11 cellular contexts compared by ENCODE assay signal in the genomic region with DNA sequence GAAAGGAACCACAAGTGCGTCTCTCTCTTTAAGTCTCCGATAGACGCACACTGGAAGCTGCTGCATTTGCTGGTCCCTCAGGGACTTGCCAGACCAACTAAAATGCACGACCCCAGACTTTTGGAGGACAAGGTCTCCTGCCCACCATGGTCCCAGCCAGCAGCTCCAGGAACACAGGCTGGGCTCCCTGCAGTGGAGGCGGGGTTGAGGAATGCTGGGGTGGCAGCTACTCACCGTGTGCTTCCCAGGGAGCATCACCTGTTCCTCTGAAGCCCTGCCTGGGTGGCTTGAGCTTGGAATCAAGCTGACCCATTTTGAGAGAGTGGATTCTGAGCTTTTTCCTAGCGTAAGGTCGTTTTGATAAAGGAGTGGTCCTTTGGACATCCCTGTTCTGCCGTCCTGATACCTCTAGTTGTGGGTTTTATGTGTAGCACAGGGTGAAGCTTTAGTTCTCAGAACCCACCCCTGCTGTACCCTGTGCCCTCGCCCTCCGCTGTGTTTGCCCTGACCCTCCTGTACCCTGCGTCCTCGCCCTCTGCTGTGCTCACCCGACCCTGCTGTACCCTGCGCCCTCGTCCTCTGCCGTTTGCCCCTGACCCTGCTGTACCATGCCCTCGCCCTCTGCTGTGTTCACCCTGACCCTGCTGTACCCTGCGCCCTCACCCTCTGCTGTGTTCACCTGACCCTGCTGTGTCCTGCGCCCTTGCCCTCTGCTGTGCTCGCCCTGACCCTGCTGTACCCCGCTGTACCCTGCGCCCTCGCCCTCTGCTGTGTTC. TPM values are rescaled to one million over a fixed set of nuclear protein-coding genes. Genes with fewer than 3 reads are reported as not detected.
DNase-seq lines count a peak whose midpoint lies in the region; ATAC-seq and TF ChIP-seq lines count a peak whose summit lies in the region.
"Had no signal": no experiment of that assay in that cellular context is flagged by ENCODE, and none has a peak within 500 bp of the region (broad histone marks: within the 10 kb centered on the region; RNA-seq: fewer than 3 reads in every experiment).

No MANE protein-coding gene starts in this region.

- CTCF ChIA-PET in activated CD4-positive, alpha-beta T cell treated with anti-CD3 and anti-CD28 coated beads, Interleukin-2, amount 10 ng/mL, durations not matched to agents 7 days and 5 days (lab: Charles Lee) = no interaction called here

- no peaks in the 10 kb centered on the region for H3K27me3 Mint-ChIP-seq in activated CD4-positive, alpha-beta T cell treated with anti-CD3 and anti-CD28 coated beads, Interleukin-2, amount 10 ng/mL, durations not matched to agents 24 days and 14 days
- no peaks in the 10 kb centered on the region for H3K27me3 Mint-ChIP-seq in activated CD4-positive, alpha-beta T cell treated with anti-CD3 and anti-CD28 coated beads, Interleukin-2, amount 10 ng/mL, durations not matched to agents 7 days and 5 days
- H3K27me3 Mint-ChIP-seq in natural killer cell treated with Interleukin-12 subunit alpha and Interleukin-12 subunit beta and Interleukin-15 and Interleukin-18, amount 100 ng/mL, for 72 hours = no peaks in the 10 kb centered on the region
- H3K27me3 Mint-ChIP-seq: memory B cell had no signal

- peak overlapping the region; percentile 12 for H3K27ac Mint-ChIP-seq in activated CD4-positive, alpha-beta T cell treated with anti-CD3 and anti-CD28 coated beads, Interleukin-2, amount 10 ng/mL, durations not matched to agents 24 days and 14 days
- H3K27ac Mint-ChIP-seq in activated CD4-positive, alpha-beta T cell treated with anti-CD3 and anti-CD28 coated beads, Interleukin-2, amount 10 ng/mL, durations not matched to agents 7 days and 5 days = no peak overlapping the region
- H3K27ac Mint-ChIP-seq in natural killer cell treated with Interleukin-12 subunit alpha and Interleukin-12 subunit beta and Interleukin-15 and Interleukin-18, amount 100 ng/mL, for 72 hours = peak overlapping the region; percentile 53 to 83
- H3K27ac Mint-ChIP-seq: memory B cell had no signal

- TF ChIP-seq POLR2A in Raji (IDR thresholded peaks at IDR 0.05; ENCODE audit: insufficient read depth, low read depth, low read length) = peak; percentile 36; the same call in 1 of the 2 replicates

- POLR2A ChIA-PET in activated CD4-positive, alpha-beta T cell treated with anti-CD3 and anti-CD28 coated beads, Interleukin-2, amount 10 ng/mL, durations not matched to agents 7 days and 5 days (lab: Charles Lee) = no interaction called here

- H3K4me1 Mint-ChIP-seq in activated CD4-positive, alpha-beta T cell treated with anti-CD3 and anti-CD28 coated beads, Interleukin-2, amount 10 ng/mL, durations not matched to agents 24 days and 14 days = peaks cover 18% of the 10 kb centered on the region
- H3K4me1 Mint-ChIP-seq in activated CD4-positive, alpha-beta T cell treated with anti-CD3 and anti-CD28 coated beads, Interleukin-2, amount 10 ng/mL, durations not matched to agents 7 days and 5 days = peaks cover 60% of the 10 kb centered on the region
- H3K4me1 Mint-ChIP-seq in natural killer cell treated with Interleukin-12 subunit alpha and Interleukin-12 subunit beta and Interleukin-15 and Interleukin-18, amount 100 ng/mL, for 72 hours (ENCODE audit: low read depth in 2 of 2) = peaks cover 16 to 34% of the 10 kb centered on the region in 2 donors

- no peak for DNase-seq in activated CD4-positive, alpha-beta T cell treated with anti-CD3 and anti-CD28 coated beads, Interleukin-2, amount 10 ng/mL, durations not matched to agents 24 days and 14 days
- no peak for DNase-seq in activated CD4-positive, alpha-beta T cell treated with anti-CD3 and anti-CD28 coated beads, Interleukin-2, amount 10 ng/mL, durations not matched to agents 7 days and 5 days
- no peak for DNase-seq in natural killer cell treated with Interleukin-12 subunit alpha and Interleukin-12 subunit beta and Interleukin-15 and Interleukin-18, amount 100 ng/mL, for 72 hours (ENCODE audit: low spot score)
- DNase-seq in activated CD4-positive, CD25-positive, alpha-beta regulatory T cell treated with anti-CD3 and anti-CD28 coated beads, Interleukin-2, amount 50 U/mL, for 72 hours = no peak
- DNase-seq: glutamatergic neuron, NCI-H1436 treated with DMSO at 0.1 percent for 48 hours, NCI-H446, stomach had no signal

- H3K4me3 Mint-ChIP-seq in activated CD4-positive, alpha-beta T cell treated with anti-CD3 and anti-CD28 coated beads, Interleukin-2, amount 10 ng/mL, durations not matched to agents 24 days and 14 days = no peak overlapping the region
- no peak overlapping the region for H3K4me3 Mint-ChIP-seq in activated CD4-positive, alpha-beta T cell treated with anti-CD3 and anti-CD28 coated beads, Interleukin-2, amount 10 ng/mL, durations not matched to agents 7 days and 5 days
- H3K4me3 Mint-ChIP-seq in natural killer cell treated with Interleukin-12 subunit alpha and Interleukin-12 subunit beta and Interleukin-15 and Interleukin-18, amount 100 ng/mL, for 72 hours = no peak overlapping the region
- H3K4me3 Mint-ChIP-seq: memory B cell had no signal

- peaks cover 70% of the 10 kb centered on the region for H3K36me3 Mint-ChIP-seq in activated CD4-positive, alpha-beta T cell treated with anti-CD3 and anti-CD28 coated beads, Interleukin-2, amount 10 ng/mL, durations not matched to agents 24 days and 14 days (ENCODE audit: low read depth)
- peaks cover 78% of the 10 kb centered on the region for H3K36me3 Mint-ChIP-seq in activated CD4-positive, alpha-beta T cell treated with anti-CD3 and anti-CD28 coated beads, Interleukin-2, amount 10 ng/mL, durations not matched to agents 7 days and 5 days (ENCODE audit: low read depth)
- peaks cover 10% of the 10 kb centered on the region for H3K36me3 Mint-ChIP-seq in natural killer cell treated with Interleukin-12 subunit alpha and Interleukin-12 subunit beta and Interleukin-15 and Interleukin-18, amount 100 ng/mL, for 72 hours

- ATAC-seq in natural killer cell treated with Interleukin-12 subunit alpha and Interleukin-12 subunit beta and Interleukin-15 and Interleukin-18, amount 100 ng/mL, for 72 hours = peak in 1 of 2 donors; percentile 16
- no peak for ATAC-seq in HG03378 (IDR thresholded peaks at IDR 0.05; ENCODE audit: unreplicated experiment)

- intact Hi-C loops in activated CD4-positive, alpha-beta T cell treated with anti-CD3 and anti-CD28 coated beads, Interleukin-2, amount 10 ng/mL, durations not matched to agents 24 days and 14 days (cut with micrococcal nuclease) = no loop called here

- H3K9me3 Mint-ChIP-seq in activated CD4-positive, alpha-beta T cell treated with anti-CD3 and anti-CD28 coated beads, Interleukin-2, amount 10 ng/mL, durations not matched to agents 24 days and 14 days = no peaks in the 10 kb centered on the region
- H3K9me3 Mint-ChIP-seq in activated CD4-positive, alpha-beta T cell treated with anti-CD3 and anti-CD28 coated beads, Interleukin-2, amount 10 ng/mL, durations not matched to agents 7 days and 5 days = no peaks in the 10 kb centered on the region
- H3K9me3 Mint-ChIP-seq in natural killer cell treated with Interleukin-12 subunit alpha and Interleukin-12 subunit beta and Interleukin-15 and Interleukin-18, amount 100 ng/mL, for 72 hours = no peaks in the 10 kb centered on the region
- H3K9me3 Mint-ChIP-seq: memory B cell had no signal

RNA-seq across cellular contexts. Expression of a gene that starts 11.0 kb away (rescaled TPM):
- total RNA-seq in activated CD4-positive, alpha-beta T cell treated with anti-CD3 and anti-CD28 coated beads, Interleukin-2, amount 10 ng/mL, durations not matched to agents 24 days and 14 days = 32.9 and 33.3 TPM in 2 replicates
- total RNA-seq in activated CD4-positive, alpha-beta T cell treated with anti-CD3 and anti-CD28 coated beads, Interleukin-2, amount 10 ng/mL, durations not matched to agents 7 days and 5 days = 10 to 100 TPM; 79.5 to 96.5 TPM
- total RNA-seq in natural killer cell treated with Interleukin-12 subunit alpha and Interleukin-12 subunit beta and Interleukin-15 and Interleukin-18, amount 100 ng/mL, for 72 hours = 10 to 100 TPM; 36.0 to 72.1 TPM

RNA-seq across cellular contexts. Expression of a gene that starts 11.6 kb away (rescaled TPM):
- total RNA-seq in activated CD4-positive, alpha-beta T cell treated with anti-CD3 and anti-CD28 coated beads, Interleukin-2, amount 10 ng/mL, durations not matched to agents 24 days and 14 days = 3.6 and 3.9 TPM in 2 replicates
- 10 to 100 TPM; 10.8 to 13.4 TPM for total RNA-seq in activated CD4-positive, alpha-beta T cell treated with anti-CD3 and anti-CD28 coated beads, Interleukin-2, amount 10 ng/mL, durations not matched to agents 7 days and 5 days
- total RNA-seq in natural killer cell treated with Interleukin-12 subunit alpha and Interleukin-12 subunit beta and Interleukin-15 and Interleukin-18, amount 100 ng/mL, for 72 hours = 10 to 100 TPM in 1 of 2 donors, 1 to 10 TPM in 1; 9.0 to 11.0 TPM

RNA-seq across cellular contexts. Expression of a gene that starts 30.8 kb away (rescaled TPM):
- 12.8 and 13.2 TPM in 2 replicates for total RNA-seq in activated CD4-positive, alpha-beta T cell treated with anti-CD3 and anti-CD28 coated beads, Interleukin-2, amount 10 ng/mL, durations not matched to agents 24 days and 14 days
- total RNA-seq in activated CD4-positive, alpha-beta T cell treated with anti-CD3 and anti-CD28 coated beads, Interleukin-2, amount 10 ng/mL, durations not matched to agents 7 days and 5 days = 1 to 10 TPM; 5.3 to 8.0 TPM
- 1 to 10 TPM; 6.8 to 8.4 TPM for total RNA-seq in natural killer cell treated with Interleukin-12 subunit alpha and Interleukin-12 subunit beta and Interleukin-15 and Interleukin-18, amount 100 ng/mL, for 72 hours

RNA-seq across cellular contexts. Expression of a gene that starts 45.8 kb away (rescaled TPM):
- total RNA-seq in activated CD4-positive, alpha-beta T cell treated with anti-CD3 and anti-CD28 coated beads, Interleukin-2, amount 10 ng/mL, durations not matched to agents 24 days and 14 days = 104 and 108 TPM in 2 replicates
- total RNA-seq in activated CD4-positive, alpha-beta T cell treated with anti-CD3 and anti-CD28 coated beads, Interleukin-2, amount 10 ng/mL, durations not matched to agents 7 days and 5 days = 10 to 100 TPM; 83.1 to 96.8 TPM
- 100 to 1,000 TPM in 1 of 2 donors, 10 to 100 TPM in 1; 60.8 to 115 TPM for total RNA-seq in natural killer cell treated with Interleukin-12 subunit alpha and Interleukin-12 subunit beta and Interleukin-15 and Interleukin-18, amount 100 ng/mL, for 72 hours
